Comparison of ENCODE assay signal across 38 cellular contexts in genomic region chr12:92730758-92731157, GRCh38. TPM values are rescaled to one million over a fixed set of nuclear protein-coding genes. Genes with fewer than 3 reads are reported as not detected.
"Had no signal": no experiment of that assay in that cellular context is flagged by ENCODE, and none has a peak within 500 bp of the region (broad histone marks: within the 10 kb centered on the region; RNA-seq: fewer than 3 reads in every experiment).

No MANE protein-coding gene starts in this region.

- H3K27ac ChIP-seq: ascending aorta, brain microvascular endothelial cell, breast epithelium, VCaP had no signal

- H3K4me1 ChIP-seq: ascending aorta, breast epithelium had no signal

- H3K4me3 ChIP-seq: ascending aorta, breast epithelium had no signal

- ATAC-seq: activated CD4-positive, alpha-beta T cell treated with anti-CD3 and anti-CD28 coated beads for 36 hours; activated CD4-positive, CD25-positive, alpha-beta regulatory T cell treated with anti-CD3 and anti-CD28 coated beads, Interleukin-2, amount 50 U/mL, for 24 hours; activated CD8-positive, alpha-beta memory T cell treated with anti-CD3 and anti-CD28 coated beads, Interleukin-2, amount 10 ng/mL, durations not matched to agents 7 days and 5 days; activated CD8-positive, alpha-beta T cell treated with anti-CD3 and anti-CD28 coated beads, Interleukin-2, amount 10 ng/mL, durations not matched to agents 7 days and 5 days; activated naive CD8-positive, alpha-beta T cell treated with anti-CD3 and anti-CD28 coated beads, Interleukin-2, amount 50 U/mL, for 24 hours; WTC11 had no signal

- H3K9me3 ChIP-seq: ascending aorta, breast epithelium had no signal

- H3K27me3 ChIP-seq: ascending aorta, brain microvascular endothelial cell, breast epithelium had no signal

- H3K36me3 ChIP-seq: ascending aorta, brain microvascular endothelial cell, breast epithelium had no signal

- H3K27me3 Mint-ChIP-seq: activated naive CD4-positive, alpha-beta T cell treated with anti-CD3 and anti-CD28 coated beads, Interleukin-2, amount 10 ng/mL, durations not matched to agents 7 days and 5 days; activated naive CD8-positive, alpha-beta T cell had no signal

- H3K36me3 Mint-ChIP-seq: activated CD8-positive, alpha-beta memory T cell treated with anti-CD3 and anti-CD28 coated beads, Interleukin-2, amount 10 ng/mL, durations not matched to agents 7 days and 5 days; activated naive CD4-positive, alpha-beta T cell treated with anti-CD3 and anti-CD28 coated beads, Interleukin-2, amount 10 ng/mL, durations not matched to agents 7 days and 5 days; activated naive CD4-positive, alpha-beta T cell treated with anti-CD3 and anti-CD28 coated beads, Interleukin-2, amount 50 U/mL, for 24 hours; activated naive CD8-positive, alpha-beta T cell; activated naive CD8-positive, alpha-beta T cell treated with anti-CD3 and anti-CD28 coated beads, Interleukin-2, amount 10 ng/mL, durations not matched to agents 7 days and 5 days; WTC11 had no signal

- H3K9me3 Mint-ChIP-seq: activated CD4-positive, alpha-beta memory T cell treated with anti-CD3 and anti-CD28 coated beads, Interleukin-2, amount 10 ng/mL, durations not matched to agents 7 days and 5 days; activated CD4-positive, alpha-beta T cell treated with anti-CD3 and anti-CD28 coated beads, Interleukin-2, amount 10 ng/mL, durations not matched to agents 7 days and 5 days; activated naive CD4-positive, alpha-beta T cell treated with anti-CD3 and anti-CD28 coated beads, Interleukin-2, amount 10 ng/mL, durations not matched to agents 7 days and 5 days; activated naive CD8-positive, alpha-beta T cell treated with anti-CD3 and anti-CD28 coated beads, Interleukin-2, amount 50 U/mL, for 24 hours; activated T-cell treated with anti-CD3 and anti-CD28 coated beads, Interleukin-2, amount 50 U/mL, for 24 hours; activated T-helper 2 cell treated with anti-CD3 and anti-CD28 coated beads, Interferon-gamma antibody, Interleukin-2, Interleukin-4, amounts not matched to agents 10 μg/mL and 5 μg/mL and 100 μg/mL, durations not matched to agents 14 hours and 24 hours and 36 hours; T-helper 1 cell treated with Interleukin-12 subunit alpha and Interleukin-12 subunit beta and Interleukin-4 antibody, amounts not matched to agents 30 μg/mL and 1 μg/mL, for 36 hours; T-helper 2 cell treated with Interferon-gamma antibody and Interleukin-4, amounts not matched to agents 5 μg/mL and 100 μg/mL, for 36 hours had no signal

- H3K4me3 Mint-ChIP-seq: activated CD4-positive, alpha-beta memory T cell treated with anti-CD3 and anti-CD28 coated beads, Interleukin-2, amount 10 ng/mL, durations not matched to agents 7 days and 5 days; activated CD4-positive, alpha-beta T cell treated with anti-CD3 and anti-CD28 coated beads for 36 hours; activated CD4-positive, alpha-beta T cell treated with anti-CD3 and anti-CD28 coated beads, Interleukin-2, amount 10 ng/mL, durations not matched to agents 7 days and 5 days; activated CD8-positive, alpha-beta memory T cell treated with anti-CD3 and anti-CD28 coated beads, Interleukin-2, amount 10 ng/mL, durations not matched to agents 7 days and 5 days; activated CD8-positive, alpha-beta T cell treated with anti-CD3 and anti-CD28 coated beads, Interleukin-2, amount 10 ng/mL, durations not matched to agents 7 days and 5 days; activated naive CD4-positive, alpha-beta T cell treated with anti-CD3 and anti-CD28 coated beads, Interleukin-2, amount 10 ng/mL, durations not matched to agents 7 days and 5 days; activated naive CD4-positive, alpha-beta T cell treated with anti-CD3 and anti-CD28 coated beads, Interleukin-2, amount 50 U/mL, for 24 hours; activated naive CD8-positive, alpha-beta T cell; activated naive CD8-positive, alpha-beta T cell treated with anti-CD3 and anti-CD28 coated beads, Interleukin-2, amount 10 ng/mL, durations not matched to agents 7 days and 5 days; activated naive CD8-positive, alpha-beta T cell treated with anti-CD3 and anti-CD28 coated beads, Interleukin-2, amount 50 U/mL, for 24 hours; activated T-cell treated with anti-CD3 and anti-CD28 coated beads, Interleukin-2, amount 50 U/mL, for 24 hours; T-helper 1 cell treated with Interleukin-12 subunit alpha and Interleukin-12 subunit beta and Interleukin-4 antibody, amounts not matched to agents 30 μg/mL and 1 μg/mL, for 36 hours; T-helper 2 cell treated with Interferon-gamma antibody and Interleukin-4, amounts not matched to agents 5 μg/mL and 100 μg/mL, for 36 hours; WTC11 had no signal

- H3K4me1 Mint-ChIP-seq: activated CD4-positive, alpha-beta memory T cell treated with anti-CD3 and anti-CD28 coated beads, Interleukin-2, amount 10 ng/mL, durations not matched to agents 7 days and 5 days; activated CD4-positive, alpha-beta T cell treated with anti-CD3 and anti-CD28 coated beads for 36 hours; activated CD4-positive, alpha-beta T cell treated with anti-CD3 and anti-CD28 coated beads, Interleukin-2, amount 10 ng/mL, durations not matched to agents 7 days and 5 days; activated CD8-positive, alpha-beta memory T cell treated with anti-CD3 and anti-CD28 coated beads, Interleukin-2, amount 10 ng/mL, durations not matched to agents 7 days and 5 days; activated naive CD4-positive, alpha-beta T cell treated with anti-CD3 and anti-CD28 coated beads, Interleukin-2, amount 10 ng/mL, durations not matched to agents 7 days and 5 days; activated naive CD4-positive, alpha-beta T cell treated with anti-CD3 and anti-CD28 coated beads, Interleukin-2, amount 50 U/mL, for 24 hours; activated naive CD8-positive, alpha-beta T cell treated with anti-CD3 and anti-CD28 coated beads, Interleukin-2, amount 10 ng/mL, durations not matched to agents 7 days and 5 days; activated naive CD8-positive, alpha-beta T cell treated with anti-CD3 and anti-CD28 coated beads, Interleukin-2, amount 50 U/mL, for 24 hours had no signal

- DNase-seq: activated CD4-positive, alpha-beta memory T cell treated with anti-CD3 and anti-CD28 coated beads, Interleukin-2, amount 10 ng/mL, durations not matched to agents 7 days and 5 days; activated CD4-positive, alpha-beta T cell treated with anti-CD3 and anti-CD28 coated beads for 1 hour; activated CD4-positive, alpha-beta T cell treated with anti-CD3 and anti-CD28 coated beads for 36 hours; activated CD4-positive, alpha-beta T cell treated with anti-CD3 and anti-CD28 coated beads for 48 hours; activated CD4-positive, alpha-beta T cell treated with anti-CD3 and anti-CD28 coated beads, Interleukin-2, amount 10 ng/mL, durations not matched to agents 7 days and 5 days; activated CD4-positive, alpha-beta T cell treated with anti-CD3 and anti-CD28 coated beads, Interleukin-2, amount 50 U/mL, for 48 hours; activated CD4-positive, CD25-positive, alpha-beta regulatory T cell; activated CD8-positive, alpha-beta memory T cell treated with anti-CD3 and anti-CD28 coated beads for 24 hours; activated CD8-positive, alpha-beta memory T cell treated with anti-CD3 and anti-CD28 coated beads, Interleukin-2, amount 10 ng/mL, durations not matched to agents 7 days and 5 days; activated CD8-positive, alpha-beta memory T cell treated with anti-CD3 and anti-CD28 coated beads, Interleukin-2, amount 50 U/mL, for 48 hours; activated effector memory CD4-positive, alpha-beta T cell treated with Interleukin-2 at 50 U/mL for 16 hours; activated gamma-delta T cell; activated naive CD4-positive, alpha-beta T cell treated with anti-CD3 and anti-CD28 coated beads, Interleukin-2, amount 10 ng/mL, durations not matched to agents 7 days and 5 days; activated naive CD4-positive, alpha-beta T cell treated with Interleukin-2 at 50 U/mL for 16 hours; activated naive CD8-positive, alpha-beta T cell treated with anti-CD3 and anti-CD28 coated beads, Interleukin-2, amount 10 ng/mL, durations not matched to agents 7 days and 5 days; activated naive CD8-positive, alpha-beta T cell treated with anti-CD3 and anti-CD28 coated beads, Interleukin-2, amount 50 U/mL, for 24 hours; activated T-cell treated with anti-CD3 and anti-CD28 coated beads, Interleukin-2, amount 50 U/mL, for 24 hours; activated T-cell treated with anti-CD3 and anti-CD28 coated beads, Interleukin-2, amount 50 U/mL, for 48 hours; amygdala; anterior cingulate cortex; brain microvascular endothelial cell; central memory CD4-positive, alpha-beta T cell; T-helper 1 cell; T-helper 2 cell; T-helper 9 cell had no signal

- H3K27ac Mint-ChIP-seq: activated CD4-positive, alpha-beta memory T cell treated with anti-CD3 and anti-CD28 coated beads, Interleukin-2, amount 10 ng/mL, durations not matched to agents 7 days and 5 days; activated CD4-positive, alpha-beta T cell treated with anti-CD3 and anti-CD28 coated beads for 36 hours; activated CD4-positive, alpha-beta T cell treated with anti-CD3 and anti-CD28 coated beads, Interleukin-2, amount 10 ng/mL, durations not matched to agents 7 days and 5 days; activated CD8-positive, alpha-beta memory T cell treated with anti-CD3 and anti-CD28 coated beads, Interleukin-2, amount 10 ng/mL, durations not matched to agents 7 days and 5 days; activated CD8-positive, alpha-beta T cell treated with anti-CD3 and anti-CD28 coated beads, Interleukin-2, amount 10 ng/mL, durations not matched to agents 7 days and 5 days; activated naive CD4-positive, alpha-beta T cell treated with anti-CD3 and anti-CD28 coated beads, Interleukin-2, amount 10 ng/mL, durations not matched to agents 7 days and 5 days; activated naive CD4-positive, alpha-beta T cell treated with anti-CD3 and anti-CD28 coated beads, Interleukin-2, amount 50 U/mL, for 24 hours; activated naive CD8-positive, alpha-beta T cell; activated naive CD8-positive, alpha-beta T cell treated with anti-CD3 and anti-CD28 coated beads, Interleukin-2, amount 10 ng/mL, durations not matched to agents 7 days and 5 days; activated naive CD8-positive, alpha-beta T cell treated with anti-CD3 and anti-CD28 coated beads, Interleukin-2, amount 50 U/mL, for 24 hours; activated T-cell treated with anti-CD3 and anti-CD28 coated beads, Interleukin-2, amount 50 U/mL, for 24 hours; activated T-helper 2 cell treated with anti-CD3 and anti-CD28 coated beads, Interferon-gamma antibody, Interleukin-2, Interleukin-4, amounts not matched to agents 10 μg/mL and 5 μg/mL and 100 μg/mL, durations not matched to agents 14 hours and 24 hours and 36 hours; T-helper 1 cell treated with Interleukin-12 subunit alpha and Interleukin-12 subunit beta and Interleukin-4 antibody, amounts not matched to agents 30 μg/mL and 1 μg/mL, for 36 hours; T-helper 2 cell treated with Interferon-gamma antibody and Interleukin-4, amounts not matched to agents 5 μg/mL and 100 μg/mL, for 36 hours; WTC11 had no signal

RNA-seq across cellular contexts. Expression of gene PLEKHG7, which starts 28.0 kb away (rescaled TPM):
- total RNA-seq: activated CD4-positive, alpha-beta T cell treated with anti-CD3 and anti-CD28 coated beads for 36 hours; activated CD4-positive, alpha-beta T cell treated with anti-CD3 and anti-CD28 coated beads, Interleukin-2, amount 10 ng/mL, durations not matched to agents 7 days and 5 days; activated CD8-positive, alpha-beta memory T cell treated with anti-CD3 and anti-CD28 coated beads, Interleukin-2, amount 10 ng/mL, durations not matched to agents 7 days and 5 days; activated CD8-positive, alpha-beta T cell treated with anti-CD3 and anti-CD28 coated beads, Interleukin-2, amount 10 ng/mL, durations not matched to agents 7 days and 5 days; activated naive CD8-positive, alpha-beta T cell treated with anti-CD3 and anti-CD28 coated beads, Interleukin-2, amount 10 ng/mL, durations not matched to agents 7 days and 5 days; activated T-helper 2 cell treated with anti-CD3 and anti-CD28 coated beads, Interferon-gamma antibody, Interleukin-2, Interleukin-4, amounts not matched to agents 10 μg/mL and 5 μg/mL and 100 μg/mL, durations not matched to agents 14 hours and 24 hours and 36 hours; ascending aorta; cardiac septum; cerebellum; WTC11 had no signal
